22 cellular contexts compared by ENCODE assay signal in the genomic region with DNA sequence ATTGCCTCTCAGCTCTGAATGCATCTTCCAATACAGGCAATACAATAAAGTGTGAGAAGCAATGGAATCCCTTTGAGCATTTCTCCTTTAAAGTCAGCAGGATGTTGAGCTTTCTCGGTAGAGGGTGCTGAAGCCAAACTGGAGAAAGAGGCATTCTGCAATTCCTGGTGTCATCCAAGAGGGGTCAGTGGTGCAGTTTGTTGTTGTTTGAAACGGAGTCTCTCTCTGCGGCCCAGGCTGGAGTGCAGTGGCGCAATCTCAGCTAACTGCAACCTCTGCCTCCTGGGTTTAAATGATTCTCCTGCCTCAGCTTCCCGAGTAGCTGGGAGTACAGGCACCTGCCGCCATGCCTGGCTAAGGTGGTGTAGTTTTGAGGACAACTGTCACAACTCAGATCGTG.
A peak's percentile ranks its signal among the peaks of the same experiment; 100 is the strongest.
DNase-seq lines count a peak whose midpoint lies in the region; ATAC-seq and TF ChIP-seq lines count a peak whose summit lies in the region.
"Had no signal": no experiment of that assay in that cellular context is flagged by ENCODE, and none has a peak within 500 bp of the region (broad histone marks: within the 10 kb centered on the region; RNA-seq: fewer than 3 reads in every experiment).

No MANE protein-coding gene starts in this region.

- no peak overlapping the region for H3K4me3 Mint-ChIP-seq in neural crest cell
- no peak overlapping the region for H3K4me3 Mint-ChIP-seq in mesothelial cell of epicardium
- H3K4me3 Mint-ChIP-seq: CD4-positive, alpha-beta T cell; effector memory CD8-positive, alpha-beta T cell; stimulated activated effector memory CD8-positive, alpha-beta T cell treated with anti-CD3 and anti-CD28 coated beads, Interleukin-12 subunit alpha, Interleukin-12 subunit beta, amount 100 ng/mL, for 72 hours; T-helper 17 cell had no signal

- H3K9me3 Mint-ChIP-seq in neural crest cell = peaks cover 13% of the 10 kb centered on the region
- H3K9me3 Mint-ChIP-seq in mesothelial cell of epicardium = peaks cover 26% of the 10 kb centered on the region

- no peak overlapping the region for H3K27ac Mint-ChIP-seq in neural crest cell (ENCODE audit: unreplicated experiment)
- no peak overlapping the region for H3K27ac Mint-ChIP-seq in mesothelial cell of epicardium
- H3K27ac Mint-ChIP-seq: activated T-helper 2 cell treated with anti-CD3 and anti-CD28 coated beads, Interferon-gamma antibody, Interleukin-2, Interleukin-4, amounts not matched to agents 10 μg/mL and 5 μg/mL and 100 μg/mL, durations not matched to agents 14 hours and 24 hours and 36 hours; CD4-positive, alpha-beta T cell; effector memory CD8-positive, alpha-beta T cell; naive B cell; stimulated activated effector memory CD8-positive, alpha-beta T cell treated with anti-CD3 and anti-CD28 coated beads, Interleukin-12 subunit alpha, Interleukin-12 subunit beta, amount 100 ng/mL, for 72 hours; T-helper 17 cell had no signal

- H3K9me3 ChIP-seq in Loucy (ENCODE audit: insufficient read depth, low read depth, low read length) (peaks cover 5% of the 10 kb centered on the region; the same call in 1 of the 2 replicates), WERI-Rb-1 (ENCODE audit: severe bottlenecking) (peaks cover 10% of the 10 kb centered on the region)

- H2AFZ ChIP-seq in Loucy (ENCODE audit: low read length) = no peak overlapping the region

- no peaks in the 10 kb centered on the region for H3K9me2 ChIP-seq in Loucy (replicated peaks; ENCODE audit: low read depth, low read length)

- DNase-seq in DMS53 (lab: John Stamatoyannopoulos, UW) (peak; percentile 49), DMS53 treated with DMSO at 0.1 percent for 48 hours (lab: John Stamatoyannopoulos, UW; ENCODE audit: unreplicated experiment) (no peak), WERI-Rb-1 (no peak), neural crest cell (ENCODE audit: low read depth, low spot score) (no peak), mesothelial cell of epicardium (ENCODE audit: low spot score in 2 of 2, unreplicated experiment in 2 of 2) (no peak)
- DNase-seq: activated CD4-positive, CD25-positive, alpha-beta regulatory T cell; caudate nucleus; CD4-positive, alpha-beta T cell; effector memory CD8-positive, alpha-beta T cell; hypothalamus; naive B cell; NCI-H2029; NCI-H524; posterior cingulate gyrus; T-helper 17 cell had no signal

- TF ChIP-seq CTCF in Loucy (conservative IDR thresholded peaks at IDR 0.05; ENCODE audit: low read length) (0 out of 2 replicates have a peak, but pooled peaks have one; percentile 9), WERI-Rb-1 (IDR thresholded peaks at IDR 0.05; ENCODE audit: low read depth, low read length) (peak; percentile 51), neural crest cell (conservative IDR thresholded peaks at IDR 0.05) (peak; percentile 48), mesothelial cell of epicardium (IDR thresholded peaks at IDR 0.05; ENCODE audit: unreplicated experiment) (no peak)

- H3K4me3 ChIP-seq in Loucy (ENCODE audit: low read length, poor library complexity, severe bottlenecking) = no peak overlapping the region
- no peak overlapping the region for H3K4me3 ChIP-seq in WERI-Rb-1 (ENCODE audit: low read depth, low read length)
- H3K4me3 ChIP-seq: GM12878, tibial nerve had no signal

- H3K27me3 ChIP-seq in Loucy (ENCODE audit: insufficient read depth, low read length, poor library complexity, severe bottlenecking) (no peaks in the 10 kb centered on the region), WERI-Rb-1 (ENCODE audit: insufficient read depth, low read depth, severe bottlenecking) (peaks cover 9% of the 10 kb centered on the region)
- H3K27me3 ChIP-seq: tibial nerve had no signal

- no peak overlapping the region for H3K9ac ChIP-seq in Loucy (ENCODE audit: low read depth, low read length, poor library complexity, severe bottlenecking)

- no peaks in the 10 kb centered on the region for H3K79me2 ChIP-seq in Loucy (ENCODE audit: insufficient read depth, low read length)

- H3K4me1 Mint-ChIP-seq in neural crest cell (no peaks in the 10 kb centered on the region), mesothelial cell of epicardium (no peaks in the 10 kb centered on the region)
- H3K4me1 Mint-ChIP-seq: naive B cell; stimulated activated effector memory CD8-positive, alpha-beta T cell treated with anti-CD3 and anti-CD28 coated beads, Interleukin-12 subunit alpha, Interleukin-12 subunit beta, amount 100 ng/mL, for 72 hours; T-helper 17 cell had no signal

- no peaks in the 10 kb centered on the region for H4K20me1 ChIP-seq in Loucy (ENCODE audit: insufficient read depth, low read length, poor library complexity, severe bottlenecking)

- H3F3A ChIP-seq in Loucy (ENCODE audit: low read depth) = no peaks in the 10 kb centered on the region

- H3K36me3 ChIP-seq in Loucy (ENCODE audit: insufficient read depth, low read length) (no peaks in the 10 kb centered on the region), WERI-Rb-1 (no peaks in the 10 kb centered on the region)
- H3K36me3 ChIP-seq: tibial nerve had no signal

- no peak for ATAC-seq in HG02938 (IDR thresholded peaks at IDR 0.05; ENCODE audit: unreplicated experiment)
- ATAC-seq in HG03520 (IDR thresholded peaks at IDR 0.05; ENCODE audit: unreplicated experiment) = no peak
- ATAC-seq: effector memory CD8-positive, alpha-beta T cell; GM12878; stimulated activated effector memory CD8-positive, alpha-beta T cell treated with anti-CD3 and anti-CD28 coated beads, Interleukin-12 subunit alpha, Interleukin-12 subunit beta, amount 100 ng/mL, for 72 hours; T-helper 17 cell had no signal

- no peaks in the 10 kb centered on the region for H3K4me1 ChIP-seq in Loucy (ENCODE audit: insufficient read depth, low read length, poor library complexity, severe bottlenecking)
- H3K4me1 ChIP-seq: tibial nerve had no signal

- H3K27me3 Mint-ChIP-seq in neural crest cell (ENCODE audit: low read depth) = no peaks in the 10 kb centered on the region
- peaks cover 4% of the 10 kb centered on the region for H3K27me3 Mint-ChIP-seq in mesothelial cell of epicardium (ENCODE audit: low read depth)
- H3K27me3 Mint-ChIP-seq: CD4-positive, alpha-beta T cell; effector memory CD8-positive, alpha-beta T cell; naive B cell; T-helper 17 cell had no signal

- H3K4me2 ChIP-seq in Loucy (ENCODE audit: low read depth, low read length, poor library complexity, severe bottlenecking) = no peak overlapping the region

- H3K36me3 Mint-ChIP-seq in neural crest cell (ENCODE audit: low read depth) = peaks cover 5% of the 10 kb centered on the region
- no peaks in the 10 kb centered on the region for H3K36me3 Mint-ChIP-seq in mesothelial cell of epicardium
- H3K36me3 Mint-ChIP-seq: stimulated activated effector memory CD8-positive, alpha-beta T cell treated with anti-CD3 and anti-CD28 coated beads, Interleukin-12 subunit alpha, Interleukin-12 subunit beta, amount 100 ng/mL, for 72 hours had no signal

- H3K27ac ChIP-seq in WERI-Rb-1 = no peak overlapping the region
- H3K27ac ChIP-seq: tibial nerve had no signal
